Comparison of ENCODE assay signal across 1 cellular context in genomic region chr13:75757336-75757735, GRCh38.
TF ChIP-seq lines count a peak whose summit lies in the region.

No MANE protein-coding gene starts in this region.

TF ChIP-seq in IMR-90, 13 proteins besides CTCF, POLR2A, EP300 and RAD21 (continued from another document):
- no peak for TF ChIP-seq SMC3 (IDR thresholded peaks at IDR 0.05; ENCODE audit: low read depth, low read length)
